In the genomic region with DNA sequence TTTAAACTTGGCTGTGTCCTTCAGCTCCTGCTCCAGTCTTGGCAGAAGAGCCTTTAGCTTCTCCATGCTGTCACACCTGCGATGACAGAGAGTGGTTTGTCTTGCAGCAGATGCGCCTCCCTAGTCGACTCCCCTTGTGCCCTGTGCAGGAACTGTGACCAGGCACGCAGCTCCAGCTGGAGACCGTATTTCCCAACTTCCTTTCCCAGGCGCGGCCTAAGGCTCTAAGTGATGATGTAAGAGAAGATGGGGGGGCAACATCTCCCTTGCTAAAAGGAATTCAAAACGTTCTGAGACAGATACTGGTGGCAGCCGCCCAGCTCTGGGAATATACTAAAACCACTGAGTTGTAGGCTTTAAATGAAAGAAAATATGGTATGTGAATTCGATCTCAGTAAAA, we compare ENCODE assay signal across 11 cellular contexts. TPM values are rescaled to one million over a fixed set of nuclear protein-coding genes. Genes with fewer than 3 reads are reported as not detected.
DNase-seq lines count a peak whose midpoint lies in the region; ATAC-seq and TF ChIP-seq lines count a peak whose summit lies in the region.
"Had no signal": no experiment of that assay in that cellular context is flagged by ENCODE, and none has a peak within 500 bp of the region (broad histone marks: within the 10 kb centered on the region; RNA-seq: fewer than 3 reads in every experiment).

No MANE protein-coding gene starts in this region.

- H3K27me3 Mint-ChIP-seq in dendritic cell treated with granulocyte-macrophage colony-stimulating factor and Interleukin-4, amounts not matched to agents 40 ng/mL and 50 ng/mL, for 4 days = no peaks in the 10 kb centered on the region

- peak overlapping the region; percentile 45 for H3K27ac Mint-ChIP-seq in dendritic cell treated with granulocyte-macrophage colony-stimulating factor and Interleukin-4, amounts not matched to agents 40 ng/mL and 50 ng/mL, for 4 days

- H3K36me3 Mint-ChIP-seq in dendritic cell treated with granulocyte-macrophage colony-stimulating factor and Interleukin-4, amounts not matched to agents 40 ng/mL and 50 ng/mL, for 4 days (ENCODE audit: low read depth) = peaks cover 91% of the 10 kb centered on the region

- 0 out of 2 replicates have a peak, but pooled peaks have one; percentile 5 for TF ChIP-seq CTCF in AG10803 (conservative IDR thresholded peaks at IDR 0.05; ENCODE audit: low read length)

- H3K4me1 Mint-ChIP-seq in dendritic cell treated with granulocyte-macrophage colony-stimulating factor and Interleukin-4, amounts not matched to agents 40 ng/mL and 50 ng/mL, for 4 days (ENCODE audit: low read depth) = peaks cover 38% of the 10 kb centered on the region

- no peak overlapping the region for H3K4me3 ChIP-seq in AG10803 (ENCODE audit: low read length)

- intact Hi-C loops in dendritic cell treated with granulocyte-macrophage colony-stimulating factor and Interleukin-4, amounts not matched to agents 40 ng/mL and 50 ng/mL, for 4 days (cut with micrococcal nuclease) = loop anchor here (2.0 kb wide), 1 partner anchor 17 kb away; a partner anchor contains a TSS

- no peak overlapping the region for H3K4me3 Mint-ChIP-seq in dendritic cell treated with granulocyte-macrophage colony-stimulating factor and Interleukin-4, amounts not matched to agents 40 ng/mL and 50 ng/mL, for 4 days

- peak; percentile 50 for ATAC-seq in left lobe of liver

- DNase-seq in AG10803 (ENCODE audit: low read depth) (peak; percentile 86), MV-4-11 (lab: John Stamatoyannopoulos, UW) (peak; percentile 91), left lobe of liver (ENCODE audit: low spot score) (no peak), NCI-H526 treated with DMSO at 0.1 percent for 48 hours (lab: John Stamatoyannopoulos, UW) (no peak), cerebellum (ENCODE audit: low spot score) (no peak), A172 (ENCODE audit: low spot score) (no peak)
- DNase-seq in activated CD8-positive, alpha-beta memory T cell treated with anti-CD3 and anti-CD28 coated beads, Interleukin-2, amount 50 U/mL, for 4 hours = no peak
- DNase-seq: NCI-H146, NCI-H774, WERI-Rb-1 had no signal

- no peaks in the 10 kb centered on the region for H3K9me3 Mint-ChIP-seq in dendritic cell treated with granulocyte-macrophage colony-stimulating factor and Interleukin-4, amounts not matched to agents 40 ng/mL and 50 ng/mL, for 4 days

RNA-seq across cellular contexts. Expression of a gene that starts 16.3 kb away (rescaled TPM):
- 10.0 TPM for total RNA-seq in left lobe of liver
- total RNA-seq in cerebellum = 44.5 TPM
- total RNA-seq in A172 (2014; rRNA removed; shearing (Covaris generic)) = 14.0 and 18.6 TPM in 2 replicates

RNA-seq across cellular contexts. Expression of a gene that starts 20.9 kb away (rescaled TPM):
- total RNA-seq in left lobe of liver (1.2 TPM), cerebellum (5.0 TPM)
- 0.96 and 2.1 TPM in 2 replicates for total RNA-seq in A172 (2014; rRNA removed; shearing (Covaris generic))

Comparison
In these comparisons a context has a peak if more than half of its experiments do, and no peak if none do; other contexts are left out.
1. DNase-seq: peak in AG10803 (single experiment) and MV-4-11 (single experiment); none in left lobe of liver (single experiment), NCI-H526 treated with DMSO at 0.1 percent for 48 hours (single experiment), cerebellum (single experiment), A172 (single experiment) and activated CD8-positive, alpha-beta memory T cell treated with anti-CD3 and anti-CD28 coated beads, Interleukin-2, amount 50 U/mL, for 4 hours (single experiment).